Comparison of ENCODE assay signal across 20 cellular contexts in genomic region chr3:69926385-69926784, GRCh38.
DNase-seq lines count a peak whose midpoint lies in the region; ATAC-seq lines count a peak whose summit lies in the region.
"Had no signal": no experiment of that assay in that cellular context is flagged by ENCODE, and none has a peak within 500 bp of the region (broad histone marks: within the 10 kb centered on the region; RNA-seq: fewer than 3 reads in every experiment).

No MANE protein-coding gene starts in this region.

- no peak for ATAC-seq in HG02763 (IDR thresholded peaks at IDR 0.05; ENCODE audit: unreplicated experiment)
- ATAC-seq: K562 had no signal

- DNase-seq in amygdala (lab: John Stamatoyannopoulos, UW) (peak in 29 of 56 donors; percentile 5 to 63 (median 27)), globus pallidus (ENCODE audit: low spot score) (peak; percentile 82), putamen (ENCODE audit: low spot score) (peak; percentile 74), SHP77 (lab: John Stamatoyannopoulos, UW) (no peak), iPS-NIHi11 (ENCODE audit: low spot score) (no peak), NCI-H1417 treated with DMSO at 0.1 percent for 48 hours (lab: John Stamatoyannopoulos, UW) (no peak)
- DNase-seq: CD4-positive, CD25-positive, alpha-beta regulatory T cell; COR-L47; DMS79; MM.1S; NCI-H1048; NCI-H1436 treated with DMSO at 0.1 percent for 48 hours; NCI-H2029; NCI-H226; NCI-H510A treated with DMSO at 0.1 percent for 48 hours; NCI-H748 treated with DMSO at 0.1 percent for 48 hours; Peyer's patch; SJCRH30 had no signal

Comparison
In these comparisons a context has a peak if more than half of its experiments do, and no peak if none do; other contexts are left out.
1. DNase-seq: peak in amygdala (29 of 56), globus pallidus (single experiment) and putamen (single experiment); none in SHP77 (0 of 2), iPS-NIHi11 (single experiment) and NCI-H1417 treated with DMSO at 0.1 percent for 48 hours (single experiment).